Comparison of ENCODE assay signal across 10 cellular contexts in genomic region chr19:1361601-1362384, GRCh38. TPM values are rescaled to one million over a fixed set of nuclear protein-coding genes. Genes with fewer than 3 reads are reported as not detected.
DNase-seq lines count a peak whose midpoint lies in the region; ATAC-seq and TF ChIP-seq lines count a peak whose summit lies in the region.
"Had no signal": no experiment of that assay in that cellular context is flagged by ENCODE, and none has a peak within 500 bp of the region (broad histone marks: within the 10 kb centered on the region; RNA-seq: fewer than 3 reads in every experiment).

No MANE protein-coding gene starts in this region.

- H3K4me3 ChIP-seq in heart left ventricle = peak overlapping the region in 7 of 12 donors; percentile 18 to 50 (median 37)

- CTCF ChIA-PET in MCF 10A (lab: Yijun Ruan, JAX) = interaction anchor here (0.7 kb wide), 1 partner anchor 10 kb away, joined by 3 read pairs; no protein-coding TSS in a partner anchor

- peaks cover 0 to 94% (median 78%) of the 10 kb centered on the region in 9 donors for H3K36me3 ChIP-seq in heart left ventricle

- peak overlapping the region; percentile 23 for H3K4me3 Mint-ChIP-seq in MCF 10A (ENCODE audit: unreplicated experiment)
- H3K4me3 Mint-ChIP-seq: CD8-positive, alpha-beta T cell had no signal

- peak overlapping the region; percentile 23 for H3K27ac Mint-ChIP-seq in MCF 10A (ENCODE audit: low read depth, unreplicated experiment)

- no peak for DNase-seq in heart left ventricle
- no peak for DNase-seq in cardiac septum (ENCODE audit: low spot score)
- peak; percentile 57 for DNase-seq in MCF 10A (ENCODE audit: unreplicated experiment)
- peak; percentile 82 for DNase-seq in kidney glomerular epithelial cell (lab: John Stamatoyannopoulos, UW)
- no peak for DNase-seq in stimulated activated CD4-positive, alpha-beta T cell treated with anti-CD3 and anti-CD28 coated beads, Interleukin-12 subunit alpha, Interleukin-12 subunit beta, amount 100 ng/mL, for 4 hours
- no peak for DNase-seq in SIG-M5 treated with dmso at 0.1 percent for 504 hours (lab: John Stamatoyannopoulos, UW; ENCODE audit: unreplicated experiment)
- DNase-seq in Ammon's horn (ENCODE audit: low spot score) = no peak
- DNase-seq in SW 1271 (lab: John Stamatoyannopoulos, UW) = no peak
- DNase-seq: activated T-cell treated with anti-CD3 and anti-CD28 coated beads, Interleukin-2, amount 50 U/mL, for 1 hour; CD8-positive, alpha-beta T cell had no signal

- ATAC-seq in heart left ventricle = peak; percentile 24 to 40 (median 32)
- ATAC-seq: CD8-positive, alpha-beta T cell had no signal

- POLR2A ChIA-PET in MCF 10A (lab: Yijun Ruan, JAX) = interaction anchor here (1.3 kb wide), 1 partner anchor 21 kb away, joined by 3 read pairs; no protein-coding TSS in a partner anchor

- intact Hi-C loops in heart left ventricle (cut with DNase I) (no loop called here), cardiac septum (cut with DNase I) (no loop called here), MCF 10A (cut with micrococcal nuclease) (loop anchor here (5.0 kb wide), 1 partner anchor 79 kb away; no protein-coding TSS in a partner anchor)

- WGBS in heart left ventricle, 4 donors = 66 to 77% (median 70%) methylated on average over 30 of the region's 30 CpGs

- H3K36me3 Mint-ChIP-seq in MCF 10A (ENCODE audit: insufficient read depth, unreplicated experiment) = peaks cover 75% of the 10 kb centered on the region

- H3K27me3 Mint-ChIP-seq in MCF 10A (ENCODE audit: insufficient read depth, unreplicated experiment) = no peaks in the 10 kb centered on the region

- no peaks in the 10 kb centered on the region for H3K9me3 Mint-ChIP-seq in MCF 10A (ENCODE audit: unreplicated experiment)
- H3K9me3 Mint-ChIP-seq: CD8-positive, alpha-beta T cell had no signal

- TF ChIP-seq CTCF in heart left ventricle (IDR thresholded peaks at IDR 0.05) (no peak), MCF 10A (IDR thresholded peaks at IDR 0.05; ENCODE audit: unreplicated experiment) (no peak)

- H3K4me1 ChIP-seq in heart left ventricle = peaks cover 0 to 42% (median 18%) of the 10 kb centered on the region in 12 donors

- H3K9me3 ChIP-seq in heart left ventricle = no peaks in the 10 kb centered on the region

- BruUV-seq in MCF 10A (replicated peaks; lab: Mats Ljungman, UMichigan) = no TSS peak

- peaks cover 9% of the 10 kb centered on the region for H3K4me1 Mint-ChIP-seq in MCF 10A (ENCODE audit: insufficient read depth, unreplicated experiment)

- peak overlapping the region in 11 of 12 donors; percentile 37 to 86 (median 61) for H3K27ac ChIP-seq in heart left ventricle

- no peak for TF ChIP-seq POLR2A in heart left ventricle (IDR thresholded peaks at IDR 0.05)

- H3K27me3 ChIP-seq in heart left ventricle = no peaks in the 10 kb centered on the region

RNA-seq across cellular contexts. Expression of gene NDUFS7, which starts 21.9 kb away (rescaled TPM):
- total RNA-seq in heart left ventricle = 100 to 1,000 TPM; 205 to 717 (median 336) TPM
- polyA plus RNA-seq in heart left ventricle = 100 to 1,000 TPM; 251 to 634 TPM
- 233 TPM for total RNA-seq in cardiac septum
- total RNA-seq in MCF 10A (2022) = 135 and 137 TPM in 2 replicates

RNA-seq across cellular contexts. Expression of gene GAMT, which starts 39.5 kb away (rescaled TPM):
- total RNA-seq in heart left ventricle = 100 to 1,000 TPM in 1 of 9 donors, 10 to 100 TPM in 8; 35.9 to 167 (median 62.5) TPM
- 100 to 1,000 TPM in 1 of 2 donors, 10 to 100 TPM in 1; 21.9 to 180 TPM for polyA plus RNA-seq in heart left ventricle
- total RNA-seq in cardiac septum = 51.6 TPM
- 3.2 and 7.0 TPM in 2 replicates for total RNA-seq in MCF 10A (2022)

RNA-seq across cellular contexts. Expression of gene DAZAP1, which starts 45.6 kb away (rescaled TPM):
- total RNA-seq in heart left ventricle (100 to 1,000 TPM in 1 of 9 donors, 10 to 100 TPM in 8; 36.8 to 124 (median 78.5) TPM), cardiac septum (81.2 TPM), MCF 10A (2022) (219 and 246 TPM in 2 replicates)
- polyA plus RNA-seq in heart left ventricle = 100 to 1,000 TPM in 1 of 2 donors, 10 to 100 TPM in 1; 65.8 to 128 TPM

Comparison
In these comparisons a context has a peak if more than half of its experiments do, and no peak if none do; other contexts are left out.
1. DNase-seq: peak in MCF 10A (single experiment) and kidney glomerular epithelial cell (single experiment); none in heart left ventricle (0 of 5), cardiac septum (single experiment), stimulated activated CD4-positive, alpha-beta T cell treated with anti-CD3 and anti-CD28 coated beads, Interleukin-12 subunit alpha, Interleukin-12 subunit beta, amount 100 ng/mL, for 4 hours (single experiment), SIG-M5 treated with dmso at 0.1 percent for 504 hours (single experiment), Ammon's horn (single experiment) and SW 1271 (0 of 2).